24 cellular contexts compared by ENCODE assay signal in genomic region chr2:218540015-218540414, GRCh38.
"Had no signal": no experiment of that assay in that cellular context is flagged by ENCODE, and none has a peak within 500 bp of the region (broad histone marks: within the 10 kb centered on the region; RNA-seq: fewer than 3 reads in every experiment).

No MANE protein-coding gene starts in this region.

- H3K9me3 ChIP-seq: esophagus muscularis mucosa, heart left ventricle, psoas muscle, right lobe of liver, suprapubic skin, thyroid gland, upper lobe of left lung, uterus had no signal

- DNase-seq: cortex of kidney; dorsolateral prefrontal cortex; effector CD8-positive, alpha-beta T cell; foreskin melanocyte; heart left ventricle; hippocampal formation; kidney glomerular epithelial cell; naive thymus-derived CD4-positive, alpha-beta T cell; nephron progenitor cell; psoas muscle; retina; right lobe of liver; stimulated activated CD4-positive, alpha-beta T cell treated with anti-CD3 and anti-CD28 coated beads, Interleukin-4, amount 100 ng/mL, for 1 hour; stimulated activated CD8-positive, alpha-beta memory T cell treated with anti-CD3 and anti-CD28 coated beads, Interleukin-4, amount 100 ng/mL, for 48 hours; stimulated activated naive CD8-positive, alpha-beta T cell treated with anti-CD3 and anti-CD28 coated beads, Interleukin-15, Interleukin-2, amounts not matched to agents 100 U/mL and 50 U/mL, for 24 hours; thyroid gland; uterus had no signal

- H3K27me3 ChIP-seq: dorsolateral prefrontal cortex, esophagus muscularis mucosa, heart left ventricle, right lobe of liver, suprapubic skin, thyroid gland, upper lobe of left lung, uterus had no signal

- H3K4me1 ChIP-seq: esophagus muscularis mucosa, psoas muscle, suprapubic skin, thyroid gland, upper lobe of left lung, uterus had no signal

- H3K36me3 ChIP-seq: uterus had no signal

- H3K27ac ChIP-seq: dorsolateral prefrontal cortex, epithelial cell of prostate, esophagus muscularis mucosa, heart left ventricle, psoas muscle, right lobe of liver, suprapubic skin, thyroid gland, upper lobe of left lung, uterus had no signal

- H3K4me3 ChIP-seq: dorsolateral prefrontal cortex, esophagus muscularis mucosa, heart left ventricle, psoas muscle, right lobe of liver, suprapubic skin, thyroid gland, upper lobe of left lung, uterus had no signal

- H3K4me3 Mint-ChIP-seq: naive thymus-derived CD4-positive, alpha-beta T cell; nephron progenitor cell; stimulated activated effector memory CD8-positive, alpha-beta T cell treated with anti-CD3 and anti-CD28 coated beads, Interleukin-12 subunit alpha, Interleukin-12 subunit beta, amount 100 ng/mL, for 72 hours had no signal

- ATAC-seq: heart left ventricle; naive thymus-derived CD4-positive, alpha-beta T cell; psoas muscle; right lobe of liver; stimulated activated effector memory CD8-positive, alpha-beta T cell treated with anti-CD3 and anti-CD28 coated beads, Interleukin-12 subunit alpha, Interleukin-12 subunit beta, amount 100 ng/mL, for 72 hours; stimulated activated naive CD8-positive, alpha-beta T cell treated with anti-CD3 and anti-CD28 coated beads, Interleukin-15, Interleukin-2, amounts not matched to agents 100 U/mL and 50 U/mL, for 24 hours had no signal

- H3K9me3 Mint-ChIP-seq: naive thymus-derived CD4-positive, alpha-beta T cell; nephron progenitor cell; stimulated activated effector memory CD8-positive, alpha-beta T cell treated with anti-CD3 and anti-CD28 coated beads, Interleukin-12 subunit alpha, Interleukin-12 subunit beta, amount 100 ng/mL, for 72 hours had no signal

- H3K4me1 Mint-ChIP-seq: nephron progenitor cell had no signal

- FAIRE-seq: endometrium, islet of Langerhans had no signal

- H3K27me3 Mint-ChIP-seq: naive thymus-derived CD4-positive, alpha-beta T cell had no signal

- H3K27ac Mint-ChIP-seq: naive thymus-derived CD4-positive, alpha-beta T cell; nephron progenitor cell; stimulated activated effector memory CD8-positive, alpha-beta T cell treated with anti-CD3 and anti-CD28 coated beads, Interleukin-12 subunit alpha, Interleukin-12 subunit beta, amount 100 ng/mL, for 72 hours had no signal
